23 cellular contexts compared by ENCODE assay signal in the genomic region with DNA sequence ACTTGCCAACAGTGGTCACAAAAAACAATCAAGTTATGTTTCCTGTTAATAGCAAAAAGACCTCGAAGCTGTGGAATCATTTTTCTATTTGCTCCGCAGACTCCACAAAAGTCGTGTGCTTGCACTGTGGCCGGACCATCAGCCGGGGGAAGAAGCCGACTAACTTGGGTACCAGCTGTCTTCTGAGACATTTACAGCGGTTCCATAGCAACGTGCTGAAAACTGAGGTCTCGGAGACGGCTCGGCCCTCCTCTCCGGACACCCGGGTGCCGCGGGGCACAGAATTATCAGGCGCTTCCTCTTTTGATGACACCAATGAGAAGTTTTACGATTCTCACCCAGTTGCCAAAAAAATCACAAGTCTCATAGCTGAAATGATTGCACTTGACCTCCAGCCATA. TPM values are rescaled to one million over a fixed set of nuclear protein-coding genes. Genes with fewer than 3 reads are reported as not detected.
DNase-seq lines count a peak whose midpoint lies in the region; ATAC-seq and TF ChIP-seq lines count a peak whose summit lies in the region.
"Had no signal": no experiment of that assay in that cellular context is flagged by ENCODE, and none has a peak within 500 bp of the region (broad histone marks: within the 10 kb centered on the region; RNA-seq: fewer than 3 reads in every experiment).

No MANE protein-coding gene starts in this region.

- ATAC-seq in upper lobe of right lung (no peak), HG02588 (IDR thresholded peaks at IDR 0.05; ENCODE audit: unreplicated experiment) (no peak)
- ATAC-seq: GM12878 had no signal

- H3K27me3 ChIP-seq in left ventricle myocardium inferior (ENCODE audit: low read depth) = no peaks in the 10 kb centered on the region
- H3K27me3 ChIP-seq in upper lobe of right lung = no peaks in the 10 kb centered on the region
- H3K27me3 ChIP-seq: BE2C, BLaER1 had no signal

- no peaks in the 10 kb centered on the region for H3K4me1 ChIP-seq in left ventricle myocardium inferior
- H3K4me1 ChIP-seq in upper lobe of right lung = no peaks in the 10 kb centered on the region
- H3K4me1 ChIP-seq: BE2C had no signal

- intact Hi-C loops in cardiac septum (cut with DNase I) = no loop called here
- intact Hi-C loops in left ventricle myocardium inferior (cut with micrococcal nuclease) = no loop called here
- intact Hi-C loops in upper lobe of right lung (cut with DNase I) = no loop called here

- peaks cover 47% of the 10 kb centered on the region for H3K36me3 ChIP-seq in left ventricle myocardium inferior
- peaks cover 40% of the 10 kb centered on the region for H3K36me3 ChIP-seq in upper lobe of right lung

- H3K4me3 ChIP-seq in left ventricle myocardium inferior (no peak overlapping the region), upper lobe of right lung (no peak overlapping the region)
- H3K4me3 ChIP-seq: BLaER1, GM12878 had no signal

- H3K27ac ChIP-seq in left ventricle myocardium inferior (replicated peaks) (no peak overlapping the region), upper lobe of right lung (no peak overlapping the region)
- H3K27ac ChIP-seq: BLaER1 had no signal

- DNase-seq in cardiac septum (ENCODE audit: low spot score) = peak; percentile 36
- DNase-seq in left ventricle myocardium inferior = no peak
- DNase-seq in mesenteric fat pad (ENCODE audit: low spot score) = peak; percentile 69
- DNase-seq in upper lobe of right lung = peak; percentile 33
- no peak for DNase-seq in activated T-cell treated with anti-CD3 and anti-CD28 coated beads, Interleukin-2, amount 50 U/mL, for 24 hours
- DNase-seq: 8988T; ACHN; BE2C; CD4-positive, alpha-beta memory T cell; CD4-positive, CD25-positive, alpha-beta regulatory T cell; CD8-positive, alpha-beta memory T cell; COR-L47; DMS 273 treated with DMSO at 0.1 percent for 48 hours; DMS153; DMS53; DMS79; DND-41; EL; GDM1 had no signal

- TF ChIP-seq CTCF in left ventricle myocardium inferior (IDR thresholded peaks at IDR 0.05; ENCODE audit: borderline replicate concordance) (no peak), upper lobe of right lung (IDR thresholded peaks at IDR 0.05) (no peak)

- no peaks in the 10 kb centered on the region for H3K9me3 ChIP-seq in left ventricle myocardium inferior (replicated peaks)
- no peaks in the 10 kb centered on the region for H3K9me3 ChIP-seq in upper lobe of right lung
- H3K9me3 ChIP-seq: BE2C had no signal

- peaks cover 20% of the 10 kb centered on the region for H3K4me1 Mint-ChIP-seq in activated T-cell treated with anti-CD3 and anti-CD28 coated beads, Interleukin-2, amount 50 U/mL, for 24 hours (ENCODE audit: low read depth)

- H3K4me3 Mint-ChIP-seq in activated T-cell treated with anti-CD3 and anti-CD28 coated beads, Interleukin-2, amount 50 U/mL, for 24 hours = no peak overlapping the region
- H3K4me3 Mint-ChIP-seq: CD14-positive monocyte; CD4-positive, alpha-beta memory T cell; CD4-positive, CD25-positive, alpha-beta regulatory T cell; CD8-positive, alpha-beta memory T cell had no signal

- H3K9me3 Mint-ChIP-seq in activated T-cell treated with anti-CD3 and anti-CD28 coated beads, Interleukin-2, amount 50 U/mL, for 24 hours = no peaks in the 10 kb centered on the region
- H3K9me3 Mint-ChIP-seq: CD4-positive, alpha-beta memory T cell; CD4-positive, CD25-positive, alpha-beta regulatory T cell had no signal

- no peaks in the 10 kb centered on the region for H3K27me3 Mint-ChIP-seq in activated T-cell treated with anti-CD3 and anti-CD28 coated beads, Interleukin-2, amount 50 U/mL, for 24 hours
- H3K27me3 Mint-ChIP-seq: CD4-positive, alpha-beta memory T cell; CD4-positive, CD25-positive, alpha-beta regulatory T cell; CD8-positive, alpha-beta memory T cell had no signal

- H3K36me3 Mint-ChIP-seq in activated T-cell treated with anti-CD3 and anti-CD28 coated beads, Interleukin-2, amount 50 U/mL, for 24 hours (ENCODE audit: low read depth) = peaks cover 76% of the 10 kb centered on the region

- H3K27ac Mint-ChIP-seq in activated T-cell treated with anti-CD3 and anti-CD28 coated beads, Interleukin-2, amount 50 U/mL, for 24 hours = no peak overlapping the region
- H3K27ac Mint-ChIP-seq: CD14-positive monocyte; CD4-positive, CD25-positive, alpha-beta regulatory T cell had no signal

RNA-seq across cellular contexts. Expression of a gene that starts 31.6 kb away (rescaled TPM):
- total RNA-seq in cardiac septum (6.2 TPM), left ventricle myocardium inferior (4.1 TPM), mesenteric fat pad (10.4 TPM), upper lobe of right lung (11.8 TPM)

RNA-seq across cellular contexts. Expression of a gene that starts 33.0 kb away (rescaled TPM):
- total RNA-seq in cardiac septum = 14.3 TPM
- total RNA-seq in left ventricle myocardium inferior = 17.0 TPM
- total RNA-seq in mesenteric fat pad = 12.5 TPM
- total RNA-seq in upper lobe of right lung = 28.1 TPM

RNA-seq across cellular contexts. Expression of a gene that starts 33.2 kb away (rescaled TPM):
- 32.9 TPM for total RNA-seq in cardiac septum
- 25.5 TPM for total RNA-seq in left ventricle myocardium inferior
- 36.5 TPM for total RNA-seq in mesenteric fat pad
- 44.2 TPM for total RNA-seq in upper lobe of right lung

RNA-seq across cellular contexts. Expression of a gene that starts 57.6 kb away (rescaled TPM):
- total RNA-seq in cardiac septum (18.0 TPM), left ventricle myocardium inferior (14.9 TPM), mesenteric fat pad (25.0 TPM), upper lobe of right lung (39.0 TPM)

Comparison
In these comparisons a context has a peak if more than half of its experiments do, and no peak if none do; other contexts are left out.
1. DNase-seq: peak in cardiac septum (single experiment), mesenteric fat pad (single experiment) and upper lobe of right lung (single experiment); none in left ventricle myocardium inferior (single experiment) and activated T-cell treated with anti-CD3 and anti-CD28 coated beads, Interleukin-2, amount 50 U/mL, for 24 hours (single experiment).